17 cellular contexts compared by ENCODE assay signal in the genomic region with DNA sequence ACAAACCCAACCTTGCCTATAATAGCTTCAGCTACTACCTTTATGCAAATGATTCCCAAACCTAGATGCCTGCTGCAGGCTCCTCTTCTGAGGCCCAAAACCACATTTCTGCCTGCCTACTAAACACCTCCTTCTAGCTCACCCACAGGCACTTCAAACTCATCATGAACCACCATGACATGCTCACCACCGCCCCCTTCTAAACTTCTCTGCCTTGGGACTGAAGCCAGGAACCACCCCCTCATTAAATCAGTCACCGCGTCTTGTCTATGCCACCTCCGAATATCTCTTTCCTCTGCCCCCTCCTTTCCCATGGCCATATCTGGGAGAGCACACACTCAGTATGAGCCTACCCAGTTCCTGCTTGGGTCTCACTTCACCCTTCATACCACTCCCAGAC.
"Had no signal": no experiment of that assay in that cellular context is flagged by ENCODE, and none has a peak within 500 bp of the region (broad histone marks: within the 10 kb centered on the region; RNA-seq: fewer than 3 reads in every experiment).

No MANE protein-coding gene starts in this region.

- ATAC-seq: left cardiac atrium; naive thymus-derived CD4-positive, alpha-beta T cell; pancreas; sciatic nerve; stimulated activated naive B cell treated with anti-CD40 and anti-IgM and Interleukin-4, amounts not matched to agents 10 μg/mL and 1 μg/mL and 100 μg/mL, for 72 hours; upper lobe of right lung; WTC11 had no signal

- H3K36me3 Mint-ChIP-seq: activated CD4-positive, alpha-beta memory T cell treated with anti-CD3 and anti-CD28 coated beads for 36 hours; neural progenitor cell; stimulated activated naive B cell treated with anti-CD40 and anti-IgM and Interleukin-4, amounts not matched to agents 10 μg/mL and 1 μg/mL and 100 μg/mL, for 72 hours had no signal

- H3K4me2 ChIP-seq: neural progenitor cell had no signal

- H3K27me3 ChIP-seq: neural progenitor cell, pancreas, upper lobe of right lung had no signal

- H3K9ac ChIP-seq: neural progenitor cell had no signal

- H3K4me3 Mint-ChIP-seq: activated CD4-positive, alpha-beta memory T cell treated with anti-CD3 and anti-CD28 coated beads for 36 hours; naive thymus-derived CD4-positive, alpha-beta T cell; neural progenitor cell; stimulated activated naive B cell treated with anti-CD40 and anti-IgM and Interleukin-4, amounts not matched to agents 10 μg/mL and 1 μg/mL and 100 μg/mL, for 72 hours; WTC11 had no signal

- H2AFZ ChIP-seq: neural progenitor cell had no signal

- H3K27ac Mint-ChIP-seq: activated CD4-positive, alpha-beta memory T cell treated with anti-CD3 and anti-CD28 coated beads for 36 hours; naive thymus-derived CD4-positive, alpha-beta T cell; neural progenitor cell; stimulated activated naive B cell treated with anti-CD40 and anti-IgM and Interleukin-4, amounts not matched to agents 10 μg/mL and 1 μg/mL and 100 μg/mL, for 72 hours; WTC11 had no signal

- H3K4me1 Mint-ChIP-seq: stimulated activated naive B cell treated with anti-CD40 and anti-IgM and Interleukin-4, amounts not matched to agents 10 μg/mL and 1 μg/mL and 100 μg/mL, for 72 hours had no signal

- H3K9me3 ChIP-seq: pancreas, upper lobe of right lung had no signal

- H3K36me3 ChIP-seq: neural progenitor cell, pancreas, spleen, upper lobe of right lung had no signal

- H3K9me3 Mint-ChIP-seq: activated CD4-positive, alpha-beta memory T cell treated with anti-CD3 and anti-CD28 coated beads for 36 hours had no signal

- H3K4me3 ChIP-seq: neural progenitor cell, pancreas, spleen, upper lobe of right lung had no signal

- H3K27ac ChIP-seq: neural progenitor cell, pancreas, spleen, upper lobe of right lung had no signal

- H3K4me1 ChIP-seq: pancreas, spleen, upper lobe of right lung had no signal

- DNase-seq: activated CD4-positive, alpha-beta memory T cell treated with anti-CD3 and anti-CD28 coated beads for 36 hours; activated CD4-positive, alpha-beta T cell treated with anti-CD3 and anti-CD28 coated beads for 4 hours; activated naive CD4-positive, alpha-beta T cell; cerebellar nuclear complex; effector CD4-positive, alpha-beta T cell; left cardiac atrium; mesendoderm; naive thymus-derived CD4-positive, alpha-beta T cell; pancreas; spleen; stimulated activated CD4-positive, alpha-beta T cell treated with anti-CD3 and anti-CD28 coated beads, Interleukin-4, amount 100 ng/mL, for 4 hours; stimulated activated naive B cell treated with anti-CD40 and anti-IgM and Interleukin-4, amounts not matched to agents 10 μg/mL and 1 μg/mL and 100 μg/mL, for 72 hours; T-helper 2 cell; upper lobe of right lung had no signal
